Comparison of ENCODE assay signal across 24 cellular contexts in the genomic region with DNA sequence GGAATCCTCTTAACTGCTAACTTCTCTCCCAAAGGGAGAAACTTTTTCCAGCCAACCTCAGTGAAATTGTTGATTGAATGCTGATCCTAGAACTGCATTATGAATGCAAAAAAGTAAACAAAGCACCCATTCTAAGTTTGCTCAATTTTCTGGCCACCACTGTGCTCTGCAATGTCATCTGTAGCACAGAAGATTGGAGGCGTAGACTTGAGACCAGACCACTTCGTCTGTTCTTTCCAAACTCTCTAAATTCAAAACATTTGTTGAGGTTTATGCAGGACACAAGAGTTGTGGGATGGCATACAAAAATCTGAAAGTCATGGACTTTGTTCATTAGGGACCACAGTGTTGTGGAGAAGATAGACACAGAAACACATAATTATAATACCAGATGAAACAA.
"Had no signal": no experiment of that assay in that cellular context is flagged by ENCODE, and none has a peak within 500 bp of the region (broad histone marks: within the 10 kb centered on the region; RNA-seq: fewer than 3 reads in every experiment).

No MANE protein-coding gene starts in this region.

- H3K27me3 ChIP-seq: brain microvascular endothelial cell, dorsolateral prefrontal cortex, heart right ventricle had no signal

- H3K9me3 ChIP-seq: heart right ventricle had no signal

- H3K4me3 ChIP-seq: coronary artery, dorsolateral prefrontal cortex, heart right ventricle had no signal

- DNase-seq: activated B cell treated with CpG ODN at 0.5 μM for 24 hours; activated CD4-positive, alpha-beta memory T cell treated with anti-CD3 and anti-CD28 coated beads, Interleukin-2, amount 10 ng/mL, durations not matched to agents 7 days and 5 days; activated CD4-positive, alpha-beta T cell treated with anti-CD3 and anti-CD28 coated beads for 36 hours; activated CD4-positive, alpha-beta T cell treated with anti-CD3 and anti-CD28 coated beads, Interleukin-2, amount 10 ng/mL, durations not matched to agents 7 days and 5 days; activated CD4-positive, alpha-beta T cell treated with anti-CD3 and anti-CD28 coated beads, Interleukin-2, amount 50 U/mL, for 4 hours; activated CD8-positive, alpha-beta memory T cell treated with anti-CD3 and anti-CD28 coated beads, Interleukin-2, amount 50 U/mL, for 48 hours; activated effector memory CD4-positive, alpha-beta T cell treated with Interleukin-2 at 50 U/mL for 16 hours; activated gamma-delta T cell treated with Interleukin-2 at 50 U/mL for 16 hours; activated naive CD4-positive, alpha-beta T cell treated with anti-CD3 and anti-CD28 coated beads, Interleukin-2, amount 50 U/mL, for 16 hours; activated naive CD4-positive, alpha-beta T cell treated with Interleukin-2 at 50 U/mL for 16 hours; activated T-cell treated with anti-CD3 and anti-CD28 coated beads for 4 hours; activated T-cell treated with anti-CD3 and anti-CD28 coated beads, Interleukin-2, amount 50 U/mL, for 4 hours; amniotic stem cell; brain microvascular endothelial cell; dorsolateral prefrontal cortex; effector memory CD4-positive, alpha-beta T cell; endodermal cell; foreskin fibroblast; heart right ventricle; T-helper 1 cell; T-helper 17 cell; T1000; WERI-Rb-1 had no signal

- H3K36me3 ChIP-seq: brain microvascular endothelial cell, heart right ventricle, WERI-Rb-1 had no signal

- H3K27ac ChIP-seq: brain microvascular endothelial cell, coronary artery, dorsolateral prefrontal cortex, heart right ventricle, WERI-Rb-1 had no signal
